Comparison of ENCODE assay signal across 9 cellular contexts in the genomic region with DNA sequence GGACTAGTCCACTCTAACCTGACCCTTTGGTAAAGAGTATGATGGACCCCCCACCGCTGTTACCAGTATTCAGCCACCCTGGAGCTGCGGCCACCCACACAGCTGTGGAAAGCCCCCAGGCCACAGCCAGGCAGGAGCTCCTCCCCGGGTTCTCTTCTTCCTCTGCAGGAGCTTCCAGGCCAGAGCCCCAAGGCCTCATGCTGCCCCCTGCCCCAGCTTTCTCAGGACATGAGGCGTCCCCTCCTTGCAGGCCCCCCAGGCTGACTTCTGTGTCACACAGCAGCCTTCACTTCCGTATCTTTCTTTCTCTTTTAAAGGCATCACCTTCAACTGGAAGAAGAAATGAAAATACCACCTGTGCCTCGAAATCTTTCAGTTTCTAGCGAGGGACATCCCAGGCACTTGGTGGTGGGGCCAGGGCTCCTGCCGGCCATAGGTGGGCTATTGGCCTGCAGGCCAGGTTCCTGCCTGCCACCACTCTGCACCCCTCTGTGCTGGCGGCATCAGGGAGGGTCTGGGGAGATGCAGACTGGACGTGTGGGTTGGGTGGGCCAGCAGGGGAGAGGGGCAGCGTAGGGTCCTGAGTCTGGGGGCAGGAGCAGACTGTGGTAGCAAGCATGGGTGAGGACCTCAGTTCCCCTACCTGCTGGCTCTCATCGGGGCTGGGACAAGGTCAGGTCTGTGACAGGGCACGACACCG. TPM values are rescaled to one million over a fixed set of nuclear protein-coding genes. Genes with fewer than 3 reads are reported as not detected.
DNase-seq lines count a peak whose midpoint lies in the region; ATAC-seq and TF ChIP-seq lines count a peak whose summit lies in the region.
"Had no signal": no experiment of that assay in that cellular context is flagged by ENCODE, and none has a peak within 500 bp of the region (broad histone marks: within the 10 kb centered on the region; RNA-seq: fewer than 3 reads in every experiment).

No MANE protein-coding gene starts in this region.

- no CpG with 5 or more reads among the region's 14 CpGs for WGBS in IMR-90 (ENCODE audit: extremely low coverage in 2 of 2, insufficient read length in 1 of 2), 2 experiments
- 77% methylated on average over 14 of the region's 14 CpGs for WGBS in right cardiac atrium

- H3K4me1 Mint-ChIP-seq in CD8-positive, alpha-beta memory T cell: peaks cover 99 to 100% (median 100%) of the 10 kb centered on the region in 3 donors

- peak overlapping the region; percentile 90 to 99 (median 96) for H3K27ac Mint-ChIP-seq in CD8-positive, alpha-beta memory T cell

- H3K79me1 ChIP-seq in IMR-90 (ENCODE audit: low read depth in 1 of 2, low read length in 2 of 2): peaks cover 20 to 94% of the 10 kb centered on the region in 2 experiments

- no peak overlapping the region for H3K23ac ChIP-seq in IMR-90 (ENCODE audit: low read depth, low read length)

- H3K4me1 ChIP-seq in CD8-positive, alpha-beta memory T cell (ENCODE audit: insufficient read depth, low read length): peaks cover 100% of the 10 kb centered on the region
- H3K4me1 ChIP-seq in IMR-90 (ENCODE audit: control insufficient read depth, insufficient read depth, low read length) (peaks cover 4% of the 10 kb centered on the region), right cardiac atrium (ENCODE audit: control insufficient read depth, insufficient read depth, low read length) (peaks cover 72% of the 10 kb centered on the region)

- peak; percentile 51 for ATAC-seq in GM19372 (IDR thresholded peaks at IDR 0.05; ENCODE audit: low read depth, unreplicated experiment)
- ATAC-seq in IMR-90 (ENCODE audit: low read depth): no peak
- no peak for ATAC-seq in right cardiac atrium
- ATAC-seq: left lung had no signal

- peak in 1 of 5 donors; percentile 54 for DNase-seq in CD8-positive, alpha-beta memory T cell
- DNase-seq in IMR-90 (no peak), right cardiac atrium (peak in 1 of 3 donors; percentile 25), NCI-H2227 treated with DMSO at 0.1 percent for 48 hours (lab: John Stamatoyannopoulos, UW) (no peak), midbrain (lab: John Stamatoyannopoulos, UW) (no peak), HK-2 (ENCODE audit: unreplicated experiment) (no peak), OCI-M1 (lab: John Stamatoyannopoulos, UW) (no peak)

- in situ Hi-C loops in IMR-90 (cut with MboI; ENCODE audit: low sequenced_read_pairs): no loop called here

- peak overlapping the region; percentile 81 to 96 (median 92) for H3K4me3 Mint-ChIP-seq in CD8-positive, alpha-beta memory T cell

- H4K20me1 ChIP-seq in IMR-90 (ENCODE audit: insufficient read depth, low read length): peaks cover 78% of the 10 kb centered on the region

- dilution Hi-C loops in IMR-90 (cut with HindIII; ENCODE audit: low sequenced_read_pairs, unreplicated experiment): no loop called here

- no peak overlapping the region for H4K8ac ChIP-seq in IMR-90 (ENCODE audit: low read depth in 2 of 2, low read length in 2 of 2)

- H3K9me1 ChIP-seq in IMR-90 (ENCODE audit: insufficient read depth, low read length): peaks cover 25% of the 10 kb centered on the region; the same call in 1 of the 2 replicates

- no peak overlapping the region for H2BK20ac ChIP-seq in IMR-90 (ENCODE audit: low read depth, low read length)

- H2BK5ac ChIP-seq in IMR-90 (ENCODE audit: low read depth, low read length, poor library complexity, severe bottlenecking): no peak overlapping the region

- BruUV-seq in IMR-90 (replicated peaks; lab: Mats Ljungman, UMichigan): no TSS peak

- no peak overlapping the region for H3K9ac ChIP-seq in IMR-90 (ENCODE audit: low read depth, low read length)

- H3K4ac ChIP-seq in IMR-90 (ENCODE audit: low read depth, low read length): no peak overlapping the region

- no peak for TF ChIP-seq RAD21 in IMR-90 (IDR thresholded peaks at IDR 0.05; ENCODE audit: low read length)

- H3K27ac ChIP-seq in CD8-positive, alpha-beta memory T cell (ENCODE audit: low read depth, low read length): peak overlapping the region; percentile 75
- no peak overlapping the region for H3K27ac ChIP-seq in IMR-90 (ENCODE audit: insufficient read depth, low read length)
- H3K27ac ChIP-seq in right cardiac atrium (ENCODE audit: low read length): peak overlapping the region; percentile 4

- peaks cover 0 to 2% (median 0%) of the 10 kb centered on the region in 5 donors for H3K9me3 Mint-ChIP-seq in CD8-positive, alpha-beta memory T cell

- H4K5ac ChIP-seq in IMR-90 (ENCODE audit: low read depth, low read length): no peak overlapping the region

- H3K27me3 ChIP-seq in CD8-positive, alpha-beta memory T cell (ENCODE audit: insufficient read depth, low read length, poor library complexity, severe bottlenecking): no peaks in the 10 kb centered on the region
- H3K27me3 ChIP-seq in IMR-90 (ENCODE audit: control insufficient read depth, insufficient read depth, low read length): no peaks in the 10 kb centered on the region
- H3K27me3 ChIP-seq in right cardiac atrium (ENCODE audit: control insufficient read depth, insufficient read depth): no peaks in the 10 kb centered on the region
- H3K27me3 ChIP-seq: left lung had no signal

- H3K27me3 Mint-ChIP-seq in CD8-positive, alpha-beta memory T cell: peaks cover 0 to 1% of the 10 kb centered on the region in 2 donors

- no peak overlapping the region for H2AK5ac ChIP-seq in IMR-90 (ENCODE audit: low read depth, low read length)

- CTCF ChIA-PET in CD8-positive, alpha-beta memory T cell (lab: Charles Lee): interaction anchor here (0.7 to 13.0 kb wide), 15 partner anchors 9 to 146 kb away, joined by 3 to 224 read pairs (median 4); a partner anchor contains a TSS
- CTCF ChIA-PET in IMR-90 (lab: Yijun Ruan, JAX): no interaction called here

- no peak overlapping the region for H3K18ac ChIP-seq in IMR-90 (ENCODE audit: low read depth, low read length)

- H4K91ac ChIP-seq in IMR-90 (ENCODE audit: insufficient read depth, low read depth, low read length): no peak overlapping the region

- H2AK9ac ChIP-seq in IMR-90 (replicated peaks; ENCODE audit: low read depth, low read length, poor library complexity): peak overlapping the region; percentile 19

- peaks cover 0 to 61% (median 2%) of the 10 kb centered on the region in 3 donors for H3K36me3 Mint-ChIP-seq in CD8-positive, alpha-beta memory T cell

- TF ChIP-seq CTCF in IMR-90 (conservative IDR thresholded peaks at IDR 0.05; ENCODE audit: low read depth, low read length): no peak

- H3K56ac ChIP-seq in IMR-90 (ENCODE audit: extremely low read depth, insufficient read depth, low read length): no peak overlapping the region

- peaks cover 7% of the 10 kb centered on the region for H3K36me3 ChIP-seq in CD8-positive, alpha-beta memory T cell (ENCODE audit: insufficient read depth, low read length)
- H3K36me3 ChIP-seq in IMR-90 (ENCODE audit: control insufficient read depth, insufficient read depth, low read length): no peaks in the 10 kb centered on the region

- H2AFZ ChIP-seq in IMR-90 (replicated peaks; ENCODE audit: low read length, poor library complexity): no peak overlapping the region

- no peak overlapping the region; the same call in 1 of the 2 replicates for H3K14ac ChIP-seq in IMR-90 (replicated peaks; ENCODE audit: low read depth, low read length)

- H2BK15ac ChIP-seq in IMR-90 (ENCODE audit: low read depth, low read length): no peak overlapping the region

- H2BK120ac ChIP-seq in IMR-90 (ENCODE audit: low read depth, low read length): no peak overlapping the region

- POLR2A ChIA-PET in CD8-positive, alpha-beta memory T cell (lab: Charles Lee): interaction anchor here (0.7 to 11.0 kb wide), 10 partner anchors 11 to 137 kb away, joined by 3 to 145 read pairs (median 8); a partner anchor contains a TSS
- POLR2A ChIA-PET in IMR-90 (lab: Charles Lee; ENCODE audit: unreplicated experiment): no interaction called here

- intact Hi-C loops in IMR-90 (cut with micrococcal nuclease): no loop called here
- intact Hi-C loops in right cardiac atrium (cut with DNase I): no loop called here

- H3K4me3 ChIP-seq in CD8-positive, alpha-beta memory T cell (ENCODE audit: low read length): peak overlapping the region; percentile 76
- H3K4me3 ChIP-seq in IMR-90 (ENCODE audit: insufficient read depth, low read depth, low read length): no peak overlapping the region
- no peak overlapping the region for H3K4me3 ChIP-seq in right cardiac atrium (ENCODE audit: low read length)

- TF ChIP-seq POLR2A in IMR-90 (IDR thresholded peaks at IDR 0.05; ENCODE audit: low read depth, low read length): no peak

- no peaks in the 10 kb centered on the region for H3K9me3 ChIP-seq in CD8-positive, alpha-beta memory T cell (ENCODE audit: low read length)
- H3K9me3 ChIP-seq in IMR-90 (ENCODE audit: control insufficient read depth, insufficient read depth, low read length) (no peaks in the 10 kb centered on the region), right cardiac atrium (ENCODE audit: control insufficient read depth, low read length) (no peaks in the 10 kb centered on the region)
- H3K9me3 ChIP-seq: left lung had no signal

- no peak overlapping the region for H3K4me2 ChIP-seq in IMR-90 (ENCODE audit: low read depth, low read length)

TF ChIP-seq in IMR-90, 13 proteins besides CTCF, POLR2A, EP300 and RAD21:
- TF ChIP-seq BHLHE40 (IDR thresholded peaks at IDR 0.05; ENCODE audit: low read depth, low read length) (no peak), CEBPB (IDR thresholded peaks at IDR 0.05; ENCODE audit: low read depth, low read length) (no peak), FOS (IDR thresholded peaks at IDR 0.05; ENCODE audit: low read depth, low read length) (no peak), SMC3 (IDR thresholded peaks at IDR 0.05; ENCODE audit: low read depth, low read length) (no peak), RFX5 (IDR thresholded peaks at IDR 0.05; ENCODE audit: low read depth, low read length) (no peak), RCOR1 (IDR thresholded peaks at IDR 0.05; ENCODE audit: insufficient replicate concordance, low read length) (no peak)

RNA-seq across cellular contexts. Expression of a gene that starts 19.9 kb away (rescaled TPM):
- 100 to 1,000 TPM; 145 to 147 TPM for total RNA-seq in CD8-positive, alpha-beta memory T cell
- polyA plus RNA-seq in CD8-positive, alpha-beta memory T cell: 109 TPM
- total RNA-seq in IMR-90 (2012; rRNA removed) (9.5 and 10.8 TPM in 2 replicates), right cardiac atrium (100 to 1,000 TPM in 2 of 4 donors, 10 to 100 TPM in 2; 42.3 to 108 (median 88.2) TPM)
- polyA plus RNA-seq in IMR-90 (2012; rRNA removed) (10.6 and 11.8 TPM in 2 replicates), right cardiac atrium (52.7 TPM)
- 4.8 and 6.4 TPM in 2 replicates for polyA plus RNA-seq in IMR-90 (2012; cell fraction: cytosol; rRNA removed)
- 5.8 and 7.8 TPM in 2 replicates for polyA plus RNA-seq in IMR-90 (2012; cell fraction: nucleus; rRNA removed; ENCODE audit: low replicate concordance)
